Comparison of ENCODE assay signal across 21 cellular contexts in genomic region chr14:20759465-20759864, GRCh38. TPM values are rescaled to one million over a fixed set of nuclear protein-coding genes. Genes with fewer than 3 reads are reported as not detected.
"Had no signal": no experiment of that assay in that cellular context is flagged by ENCODE, and none has a peak within 500 bp of the region (broad histone marks: within the 10 kb centered on the region; RNA-seq: fewer than 3 reads in every experiment).

No MANE protein-coding gene starts in this region.

RNA-seq across cellular contexts. Expression of gene EDDM3B, which starts 8.7 kb away (rescaled TPM):
- total RNA-seq: activated naive CD4-positive, alpha-beta T cell treated with anti-CD3 and anti-CD28 coated beads for 36 hours; activated naive CD4-positive, alpha-beta T cell treated with anti-CD3 and anti-CD28 coated beads, Interleukin-2, amount 50 U/mL, for 72 hours; activated naive CD8-positive, alpha-beta T cell treated with anti-CD3 and anti-CD28 coated beads for 36 hours; activated naive CD8-positive, alpha-beta T cell treated with anti-CD3 and anti-CD28 coated beads, Interleukin-2, amount 10 ng/mL, durations not matched to agents 7 days and 5 days; activated T-cell treated with anti-CD3 and anti-CD28 coated beads, Interleukin-2, amount 50 U/mL, for 4 hours; activated T-cell treated with anti-CD3 and anti-CD28 coated beads, Interleukin-2, amount 50 U/mL, for 72 hours; activated T-helper 1 cell treated with anti-CD3 and anti-CD28 coated beads, Interleukin-12 subunit alpha, Interleukin-12 subunit beta, Interleukin-2, Interleukin-4 antibody, amounts not matched to agents 30 ng/mL and 10 ng/mL and 1 ng/mL, durations not matched to agents 14 hours and 24 hours and 36 hours; activated T-helper 17 cell treated with anti-CD3 and anti-CD28 coated beads, Interleukin-2, amount 50 U/mL, for 72 hours; activated T-helper 2 cell treated with anti-CD3 and anti-CD28 coated beads, Interferon-gamma antibody, Interleukin-2, Interleukin-4, amounts not matched to agents 10 μg/mL and 5 μg/mL and 100 μg/mL, durations not matched to agents 14 hours and 24 hours and 36 hours; adrenal gland; aorta; ascending aorta; astrocyte; body of pancreas; bronchial epithelial cell; cardiac muscle cell; cardiac septum; cerebellum; chondrocyte had no signal
- polyA plus RNA-seq: adipose tissue, adrenal gland, aorta had no signal

RNA-seq across cellular contexts. Expression of gene EDDM3A, which starts 13.8 kb away (rescaled TPM):
- total RNA-seq: activated naive CD4-positive, alpha-beta T cell treated with anti-CD3 and anti-CD28 coated beads for 36 hours; activated naive CD4-positive, alpha-beta T cell treated with anti-CD3 and anti-CD28 coated beads, Interleukin-2, amount 50 U/mL, for 72 hours; activated naive CD8-positive, alpha-beta T cell treated with anti-CD3 and anti-CD28 coated beads for 36 hours; activated naive CD8-positive, alpha-beta T cell treated with anti-CD3 and anti-CD28 coated beads, Interleukin-2, amount 10 ng/mL, durations not matched to agents 7 days and 5 days; activated T-cell treated with anti-CD3 and anti-CD28 coated beads, Interleukin-2, amount 50 U/mL, for 4 hours; activated T-cell treated with anti-CD3 and anti-CD28 coated beads, Interleukin-2, amount 50 U/mL, for 72 hours; activated T-helper 1 cell treated with anti-CD3 and anti-CD28 coated beads, Interleukin-12 subunit alpha, Interleukin-12 subunit beta, Interleukin-2, Interleukin-4 antibody, amounts not matched to agents 30 ng/mL and 10 ng/mL and 1 ng/mL, durations not matched to agents 14 hours and 24 hours and 36 hours; activated T-helper 17 cell treated with anti-CD3 and anti-CD28 coated beads, Interleukin-2, amount 50 U/mL, for 72 hours; activated T-helper 2 cell treated with anti-CD3 and anti-CD28 coated beads, Interferon-gamma antibody, Interleukin-2, Interleukin-4, amounts not matched to agents 10 μg/mL and 5 μg/mL and 100 μg/mL, durations not matched to agents 14 hours and 24 hours and 36 hours; adrenal gland; aorta; ascending aorta; astrocyte; body of pancreas; breast epithelium; bronchial epithelial cell; cardiac muscle cell; cardiac septum; cerebellum; chondrocyte had no signal
- polyA plus RNA-seq: adipose tissue, adrenal gland, aorta had no signal

RNA-seq across cellular contexts. Expression of gene RNASE6, which starts 21.6 kb away (rescaled TPM):
- total RNA-seq: activated T-cell treated with anti-CD3 and anti-CD28 coated beads, Interleukin-2, amount 50 U/mL, for 72 hours; astrocyte; bronchial epithelial cell; cardiac muscle cell; chondrocyte had no signal

RNA-seq across cellular contexts. Expression of gene RNASE1, which starts 43.2 kb away (rescaled TPM):
- total RNA-seq: activated naive CD4-positive, alpha-beta T cell treated with anti-CD3 and anti-CD28 coated beads for 36 hours; activated naive CD4-positive, alpha-beta T cell treated with anti-CD3 and anti-CD28 coated beads, Interleukin-2, amount 50 U/mL, for 72 hours; activated naive CD8-positive, alpha-beta T cell treated with anti-CD3 and anti-CD28 coated beads for 36 hours; activated T-cell treated with anti-CD3 and anti-CD28 coated beads, Interleukin-2, amount 50 U/mL, for 72 hours; activated T-helper 1 cell treated with anti-CD3 and anti-CD28 coated beads, Interleukin-12 subunit alpha, Interleukin-12 subunit beta, Interleukin-2, Interleukin-4 antibody, amounts not matched to agents 30 ng/mL and 10 ng/mL and 1 ng/mL, durations not matched to agents 14 hours and 24 hours and 36 hours; activated T-helper 2 cell treated with anti-CD3 and anti-CD28 coated beads, Interferon-gamma antibody, Interleukin-2, Interleukin-4, amounts not matched to agents 10 μg/mL and 5 μg/mL and 100 μg/mL, durations not matched to agents 14 hours and 24 hours and 36 hours; bronchial epithelial cell had no signal
